8 cellular contexts compared by ENCODE assay signal in the genomic region with DNA sequence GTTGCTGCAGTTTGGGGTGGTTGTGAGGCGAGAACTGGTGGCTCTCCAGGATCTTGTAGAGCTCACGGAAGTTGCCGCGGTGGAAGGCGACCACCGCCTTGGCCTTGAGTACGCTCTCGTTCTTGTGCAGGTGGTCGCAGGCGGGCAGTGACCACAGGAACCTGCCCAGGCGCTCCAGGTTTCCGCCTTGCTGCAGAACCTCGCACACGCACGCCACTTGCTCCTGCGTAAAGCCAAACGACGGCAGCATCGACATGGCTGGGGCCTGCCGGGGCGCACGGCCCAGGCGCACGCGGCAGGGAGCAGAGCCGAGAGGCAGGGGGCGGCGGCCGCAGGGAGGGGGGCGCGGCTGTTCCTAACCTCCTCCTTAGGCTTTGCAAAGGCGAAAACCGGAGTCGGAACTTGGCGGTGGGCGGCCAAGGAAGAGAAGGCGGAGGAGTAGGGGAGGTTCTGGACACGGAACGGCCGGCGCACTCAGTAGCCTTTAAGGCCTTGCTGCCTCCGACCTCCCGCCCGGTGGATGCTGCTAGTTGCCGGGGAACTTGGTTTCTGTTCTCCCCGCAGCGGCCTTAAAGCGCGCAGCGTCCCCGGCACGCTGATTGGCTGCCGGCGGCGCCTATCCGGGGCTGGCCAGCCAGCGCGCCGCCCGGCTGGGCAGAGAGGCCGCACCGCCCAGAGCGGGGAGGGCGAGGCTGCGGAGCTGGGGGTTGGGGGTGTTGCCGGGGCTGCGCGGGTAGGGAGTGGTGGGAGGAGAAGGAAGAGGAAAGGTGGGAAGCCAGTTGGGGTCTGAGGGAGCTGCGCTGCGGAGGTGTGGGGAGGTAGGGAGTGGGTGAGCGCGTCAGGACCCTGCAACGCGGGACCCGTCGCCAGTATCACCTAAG. TPM values are rescaled to one million over a fixed set of nuclear protein-coding genes. Genes with fewer than 3 reads are reported as not detected.
A peak's percentile ranks its signal among the peaks of the same experiment; 100 is the strongest.
DNase-seq lines count a peak whose midpoint lies in the region; TF ChIP-seq lines count a peak whose summit lies in the region.

A gene (minus strand): TSS at position 544 of the 881 bp plus-strand sequence. CDS start 288 bp downstream, at position 256.

- TF ChIP-seq CTCF in endothelial cell (IDR thresholded peaks at IDR 0.05; ENCODE audit: unreplicated experiment), result no peak
- no peak for TF ChIP-seq CTCF in tibial nerve (IDR thresholded peaks at IDR 0.05)

- no peak within 1 kb of the TSS for H3K27ac Mint-ChIP-seq in endothelial cell (ENCODE audit: unreplicated experiment)

- TF ChIP-seq POLR2A in tibial nerve (IDR thresholded peaks at IDR 0.05), result peak in 1 of 2 donors; percentile 48

- 1% methylated on average over 55 to 57 of the region's 76 CpGs for WGBS in mesodermal cell (ENCODE audit: insufficient coverage in 2 of 2), 2 experiments
- WGBS in tibial nerve, 2 donors, result 1% methylated on average over 50 to 66 of the region's 76 CpGs

- peaks cover 46% of the 10 kb centered on the region for H3K27me3 Mint-ChIP-seq in endothelial cell (ENCODE audit: unreplicated experiment)

- H3K9me3 Mint-ChIP-seq in endothelial cell (ENCODE audit: unreplicated experiment), result no peaks in the 10 kb centered on the region

- H3K9me3 ChIP-seq in mesodermal cell (ENCODE audit: control insufficient read depth, low read length) (no peaks in the 10 kb centered on the region), tibial nerve (no peaks in the 10 kb centered on the region)

- no peaks in the 10 kb centered on the region for H3K36me3 ChIP-seq in mesodermal cell (ENCODE audit: control insufficient read depth, insufficient read depth, low read length)
- no peaks in the 10 kb centered on the region for H3K36me3 ChIP-seq in tibial nerve

- peak within 1 kb of the TSS; percentile 79 for H3K4me3 Mint-ChIP-seq in endothelial cell (ENCODE audit: unreplicated experiment)

- H3K4me1 ChIP-seq in mesodermal cell (ENCODE audit: control insufficient read depth, insufficient read depth, low read length, poor library complexity, severe bottlenecking) (peaks cover 13% of the 10 kb centered on the region), tibial nerve (peaks cover 0 to 64% (median 33%) of the 10 kb centered on the region in 4 donors)

- peak in 1 of 2 donors; percentile 71 for TF ChIP-seq EP300 in tibial nerve (IDR thresholded peaks at IDR 0.05)

- H3K27me3 ChIP-seq in tibial nerve, result peaks cover 0 to 100% of the 10 kb centered on the region in 2 donors

- H3K4me3 ChIP-seq in mesodermal cell (ENCODE audit: extremely low read depth, insufficient read depth, low read length, poor library complexity, severe bottlenecking) (peak within 1 kb of the TSS; percentile 30), tibial nerve (peak within 1 kb of the TSS; percentile 35 to 63 (median 50))

- no peak within 1 kb of the TSS for H3K27ac ChIP-seq in mesodermal cell (ENCODE audit: low read depth, low read length, severe bottlenecking)
- H3K27ac ChIP-seq in tibial nerve, result peak within 1 kb of the TSS in 2 of 4 donors; percentile 23 to 61

- peaks cover 5% of the 10 kb centered on the region for H3K36me3 Mint-ChIP-seq in endothelial cell (ENCODE audit: low read depth, unreplicated experiment)

- DNase-seq in DMS79 (lab: John Stamatoyannopoulos, UW) (peak; percentile 92), GOT3 (lab: John Stamatoyannopoulos, UW) (peak; percentile 27), NCI-H1417 (lab: John Stamatoyannopoulos, UW) (peak; percentile 81 to 97 (median 90)), SW480 (ENCODE audit: low spot score) (peak; percentile 84), endothelial cell (ENCODE audit: low spot score) (peak; percentile 70), tibial nerve (ENCODE audit: low spot score in 2 of 2) (peak; percentile 47 to 61), GF-D8 (lab: John Stamatoyannopoulos, UW) (no peak)

- H3K4me1 Mint-ChIP-seq in endothelial cell (ENCODE audit: unreplicated experiment), result peaks cover 54% of the 10 kb centered on the region

RNA-seq across cellular contexts. Expression of the gene that starts here (rescaled TPM):
- 0.41 TPM for total RNA-seq in endothelial cell (ENCODE audit: unreplicated experiment)
- 0.66 TPM for polyA plus RNA-seq in mesodermal cell (2013, experiment 1 of 2)
- polyA plus RNA-seq in mesodermal cell (2013, experiment 2 of 2), result 0.46 TPM
- 1 to 10 TPM; 5.9 to 7.5 (median 6.2) TPM for total RNA-seq in tibial nerve

Comparison
In these comparisons a context has a peak if more than half of its experiments do, and no peak if none do; other contexts are left out.
1. Peak in DNase-seq in endothelial cell; RNA of the gene not detected or under 1 TPM.